Comparison of ENCODE assay signal across 15 cellular contexts in genomic region chr10:10794776-10795175, GRCh38.
DNase-seq lines count a peak whose midpoint lies in the region; ATAC-seq and TF ChIP-seq lines count a peak whose summit lies in the region.
"Had no signal": no experiment of that assay in that cellular context is flagged by ENCODE, and none has a peak within 500 bp of the region (broad histone marks: within the 10 kb centered on the region; RNA-seq: fewer than 3 reads in every experiment).

No MANE protein-coding gene starts in this region.

- H3K9me3 ChIP-seq in upper lobe of left lung (no peaks in the 10 kb centered on the region), trophoblast cell (ENCODE audit: insufficient read depth, low read depth, low read length) (no peaks in the 10 kb centered on the region)
- H3K9me3 ChIP-seq: Caco-2, colonic mucosa had no signal

- 51 to 54% methylated on average over 5 of the region's 5 CpGs for WGBS in upper lobe of left lung, 2 donors
- WGBS in trophoblast cell (ENCODE audit: extremely low coverage, insufficient coverage, insufficient read length) = no CpG with 5 or more reads among the region's 5 CpGs

- peaks cover 19% of the 10 kb centered on the region for H3K27me3 Mint-ChIP-seq in activated naive CD8-positive, alpha-beta T cell treated with anti-CD3 and anti-CD28 coated beads, Interleukin-2, amount 50 U/mL, for 24 hours

- H3K4ac ChIP-seq in trophoblast cell (ENCODE audit: low read depth, low read length) = no peak overlapping the region

- H4K12ac ChIP-seq in trophoblast cell (ENCODE audit: low read depth, low read length) = no peak overlapping the region

- H3K36me3 Mint-ChIP-seq in activated naive CD8-positive, alpha-beta T cell treated with anti-CD3 and anti-CD28 coated beads, Interleukin-2, amount 50 U/mL, for 24 hours (ENCODE audit: low read depth) = no peaks in the 10 kb centered on the region

- no peak overlapping the region for H2BK120ac ChIP-seq in trophoblast cell (ENCODE audit: insufficient read depth, low read length, poor library complexity)

- no peak overlapping the region for H2AFZ ChIP-seq in trophoblast cell (ENCODE audit: insufficient read depth, low read length, poor library complexity)

- H4K91ac ChIP-seq in trophoblast cell (ENCODE audit: low read depth, low read length) = no peak overlapping the region

- no peak overlapping the region for H4K8ac ChIP-seq in trophoblast cell (ENCODE audit: low read depth, low read length)

- no peak overlapping the region for H2BK5ac ChIP-seq in trophoblast cell (ENCODE audit: low read depth, low read length, poor library complexity)

- H3K4me3 ChIP-seq in upper lobe of left lung (peak overlapping the region in 3 of 4 donors; percentile 34 to 50 (median 39)), trophoblast cell (ENCODE audit: low read depth, low read length) (no peak overlapping the region)
- H3K4me3 ChIP-seq: colonic mucosa had no signal

- TF ChIP-seq EP300 in upper lobe of left lung (IDR thresholded peaks at IDR 0.05) = peak in 1 of 4 donors; percentile 45

- H3K4me2 ChIP-seq in trophoblast cell (ENCODE audit: low read length) = no peak overlapping the region

- H3K4me3 Mint-ChIP-seq in activated naive CD8-positive, alpha-beta T cell treated with anti-CD3 and anti-CD28 coated beads, Interleukin-2, amount 50 U/mL, for 24 hours = no peak overlapping the region
- H3K4me3 Mint-ChIP-seq: activated CD4-positive, alpha-beta memory T cell treated with anti-CD3 and anti-CD28 coated beads, Interleukin-2, amount 10 ng/mL, durations not matched to agents 7 days and 5 days had no signal

- H3K79me1 ChIP-seq in trophoblast cell (ENCODE audit: low read length) = peaks cover 2% of the 10 kb centered on the region

- H3K18ac ChIP-seq in trophoblast cell (ENCODE audit: low read length) = no peak overlapping the region

- H3K27ac ChIP-seq in upper lobe of left lung = peak overlapping the region; percentile 81 to 91 (median 84)
- no peak overlapping the region for H3K27ac ChIP-seq in trophoblast cell (ENCODE audit: low read depth, low read length)
- H3K27ac ChIP-seq: colonic mucosa had no signal

- H2AK5ac ChIP-seq in trophoblast cell (ENCODE audit: low read length) = no peak overlapping the region

- TF ChIP-seq POLR2A in upper lobe of left lung (IDR thresholded peaks at IDR 0.05) = peak in 1 of 4 donors; percentile 75

- no peaks in the 10 kb centered on the region for H3K9me3 Mint-ChIP-seq in activated naive CD8-positive, alpha-beta T cell treated with anti-CD3 and anti-CD28 coated beads, Interleukin-2, amount 50 U/mL, for 24 hours
- H3K9me3 Mint-ChIP-seq: activated CD4-positive, alpha-beta memory T cell treated with anti-CD3 and anti-CD28 coated beads, Interleukin-2, amount 10 ng/mL, durations not matched to agents 7 days and 5 days had no signal

- no peak overlapping the region for H3K9ac ChIP-seq in trophoblast cell (ENCODE audit: low read length)

- H3K36me3 ChIP-seq in upper lobe of left lung (no peaks in the 10 kb centered on the region), trophoblast cell (ENCODE audit: control insufficient read depth in 1 of 2, insufficient read depth in 2 of 2, low read length in 2 of 2) (no peaks in the 10 kb centered on the region)
- H3K36me3 ChIP-seq: colonic mucosa had no signal

- DNase-seq in HT1080 (ENCODE audit: low read depth) (peak; percentile 89), astrocyte of the hippocampus (ENCODE audit: low read depth, low spot score) (peak; percentile 96), iris pigment epithelial cell (ENCODE audit: low read depth) (peak; percentile 97), upper lobe of left lung (no peak), trophoblast cell (no peak), SK-N-DZ (ENCODE audit: low spot score) (no peak)
- no peak for DNase-seq in activated naive CD8-positive, alpha-beta T cell treated with anti-CD3 and anti-CD28 coated beads, Interleukin-2, amount 50 U/mL, for 24 hours
- DNase-seq: activated CD4-positive, alpha-beta memory T cell treated with anti-CD3 and anti-CD28 coated beads, Interleukin-2, amount 10 ng/mL, durations not matched to agents 7 days and 5 days; activated naive CD4-positive, alpha-beta T cell treated with Interleukin-2 at 50 U/mL for 16 hours; Caco-2; colonic mucosa; NCI-H2029; T-helper 2 cell had no signal

- no peak overlapping the region for H3K27ac Mint-ChIP-seq in activated naive CD8-positive, alpha-beta T cell treated with anti-CD3 and anti-CD28 coated beads, Interleukin-2, amount 50 U/mL, for 24 hours
- H3K27ac Mint-ChIP-seq: activated CD4-positive, alpha-beta memory T cell treated with anti-CD3 and anti-CD28 coated beads, Interleukin-2, amount 10 ng/mL, durations not matched to agents 7 days and 5 days; progenitor cell of endocrine pancreas had no signal

- no peaks in the 10 kb centered on the region for H3K79me2 ChIP-seq in trophoblast cell (ENCODE audit: control insufficient read depth, insufficient read depth, low read length, poor library complexity)

- no peak overlapping the region for H3K23ac ChIP-seq in trophoblast cell (ENCODE audit: low read length)

- H3K4me1 ChIP-seq in upper lobe of left lung = peaks cover 7 to 22% (median 10%) of the 10 kb centered on the region in 4 donors
- H3K4me1 ChIP-seq in trophoblast cell (ENCODE audit: control insufficient read depth in 1 of 2, insufficient read depth in 2 of 2, low read length in 2 of 2) = peaks cover 6 to 8% of the 10 kb centered on the region in 2 experiments
- H3K4me1 ChIP-seq: colonic mucosa had no signal

- H3K27me3 ChIP-seq in upper lobe of left lung (no peaks in the 10 kb centered on the region), trophoblast cell (ENCODE audit: insufficient read depth, low read length) (no peaks in the 10 kb centered on the region)
- H3K27me3 ChIP-seq: colonic mucosa had no signal

- no peaks in the 10 kb centered on the region for H3K4me1 Mint-ChIP-seq in activated naive CD8-positive, alpha-beta T cell treated with anti-CD3 and anti-CD28 coated beads, Interleukin-2, amount 50 U/mL, for 24 hours
- H3K4me1 Mint-ChIP-seq: activated CD4-positive, alpha-beta memory T cell treated with anti-CD3 and anti-CD28 coated beads, Interleukin-2, amount 10 ng/mL, durations not matched to agents 7 days and 5 days had no signal

- no peak overlapping the region for H3K14ac ChIP-seq in trophoblast cell (ENCODE audit: low read length)

- TF ChIP-seq CTCF in upper lobe of left lung (IDR thresholded peaks at IDR 0.05) = no peak

- H2BK12ac ChIP-seq in trophoblast cell (ENCODE audit: low read length) = no peak overlapping the region

- peak; percentile 36 to 81 for ATAC-seq in upper lobe of left lung (ENCODE audit: low FRiP score in 2 of 2)
- no peak for ATAC-seq in activated naive CD8-positive, alpha-beta T cell treated with anti-CD3 and anti-CD28 coated beads, Interleukin-2, amount 50 U/mL, for 24 hours
- ATAC-seq: left lobe of liver had no signal

Comparison
In these comparisons a context has a peak if more than half of its experiments do, and no peak if none do; other contexts are left out.
1. DNase-seq: peak in HT1080 (single experiment), astrocyte of the hippocampus (single experiment) and iris pigment epithelial cell (single experiment); none in upper lobe of left lung (0 of 2), activated naive CD8-positive, alpha-beta T cell treated with anti-CD3 and anti-CD28 coated beads, Interleukin-2, amount 50 U/mL, for 24 hours (single experiment), trophoblast cell (0 of 2) and SK-N-DZ (single experiment).